In genomic region chr3:176663819-176664218, GRCh38 we compare ENCODE assay signal across 9 cellular contexts.
DNase-seq lines count a peak whose midpoint lies in the region; TF ChIP-seq lines count a peak whose summit lies in the region.
"Had no signal": no experiment of that assay in that cellular context is flagged by ENCODE, and none has a peak within 500 bp of the region (broad histone marks: within the 10 kb centered on the region; RNA-seq: fewer than 3 reads in every experiment).

No MANE protein-coding gene starts in this region.

- no peak overlapping the region for H3K9ac ChIP-seq in fibroblast of lung (ENCODE audit: insufficient read depth, low read length)

- H3K4me3 ChIP-seq in fibroblast of lung (replicated peaks in 1 of 4; ENCODE audit: control extremely low read depth in 1 of 4, insufficient read depth in 1 of 4, low read depth in 3 of 4, low read length in 4 of 4) = no peak overlapping the region
- no peak overlapping the region for H3K4me3 ChIP-seq in sigmoid colon

- no peak overlapping the region for H2AFZ ChIP-seq in fibroblast of lung (ENCODE audit: low read length)

- no peak overlapping the region for H3K27ac ChIP-seq in fibroblast of lung (ENCODE audit: insufficient read depth, low read length)
- no peak overlapping the region for H3K27ac ChIP-seq in sigmoid colon

- intact Hi-C loops in sigmoid colon (cut with DNase I) = loop anchor here (5.0 kb wide), 1 partner anchor 152 kb away; no protein-coding TSS in a partner anchor

- H3K9me3 ChIP-seq in fibroblast of lung (ENCODE audit: control insufficient read depth, insufficient read depth, low read depth, low read length) (no peaks in the 10 kb centered on the region), sigmoid colon (no peaks in the 10 kb centered on the region)

- no peak for TF ChIP-seq EP300 in sigmoid colon (IDR thresholded peaks at IDR 0.05)

- H3K79me2 ChIP-seq in fibroblast of lung (ENCODE audit: control insufficient read depth, insufficient read depth, low read length) = no peaks in the 10 kb centered on the region

- WGBS in sigmoid colon, 2 donors = 19 to 37% methylated on average over 5 of the region's 5 CpGs

- peak; percentile 25 for DNase-seq in DMS79 (lab: John Stamatoyannopoulos, UW)
- DNase-seq in RKO (ENCODE audit: low spot score) = peak; percentile 64
- DNase-seq in fibroblast of lung (ENCODE audit: low read depth in 2 of 2) = peak; percentile 76 to 85
- peak; percentile 36 for DNase-seq in putamen (ENCODE audit: low spot score)
- DNase-seq in activated T-cell treated with anti-CD3 and anti-CD28 coated beads, Interleukin-2, amount 50 U/mL, for 24 hours = no peak
- no peak for DNase-seq in sigmoid colon
- no peak for DNase-seq in GM19238 (ENCODE audit: insufficient read length, low spot score)

- TF ChIP-seq CTCF in LNCAP (IDR thresholded peaks at IDR 0.05) (peak; percentile 62), fibroblast of lung (conservative IDR thresholded peaks at IDR 0.05 in 1 of 2, IDR thresholded peaks at IDR 0.05 in 1 of 2; ENCODE audit: low read depth in 1 of 2, low read length in 2 of 2) (peak; percentile 19 to 38), sigmoid colon (IDR thresholded peaks at IDR 0.05) (peak in 2 of 4 experiments; percentile 12 to 28)

- no peaks in the 10 kb centered on the region for H4K20me1 ChIP-seq in fibroblast of lung (ENCODE audit: control insufficient read depth, extremely low read depth, insufficient read depth, low read length)

- H3K4me2 ChIP-seq in fibroblast of lung (ENCODE audit: extremely low read depth, insufficient read depth, low read length) = peak overlapping the region; percentile 40

- TF ChIP-seq POLR2A in sigmoid colon (IDR thresholded peaks at IDR 0.05) = no peak

- no peaks in the 10 kb centered on the region for H3K36me3 ChIP-seq in fibroblast of lung (ENCODE audit: control insufficient read depth, insufficient read depth, low read length)
- H3K36me3 ChIP-seq in sigmoid colon = no peaks in the 10 kb centered on the region

- no peaks in the 10 kb centered on the region for H3K4me1 Mint-ChIP-seq in activated T-cell treated with anti-CD3 and anti-CD28 coated beads, Interleukin-2, amount 50 U/mL, for 24 hours (ENCODE audit: low read depth)
- H3K4me1 Mint-ChIP-seq: memory B cell had no signal

- H3K27me3 Mint-ChIP-seq in activated T-cell treated with anti-CD3 and anti-CD28 coated beads, Interleukin-2, amount 50 U/mL, for 24 hours = no peaks in the 10 kb centered on the region
- H3K27me3 Mint-ChIP-seq: memory B cell had no signal

- no peaks in the 10 kb centered on the region for H3K27me3 ChIP-seq in fibroblast of lung (ENCODE audit: control insufficient read depth, insufficient read depth, low read length)
- H3K27me3 ChIP-seq in sigmoid colon = no peaks in the 10 kb centered on the region

- H3K4me3 Mint-ChIP-seq in activated T-cell treated with anti-CD3 and anti-CD28 coated beads, Interleukin-2, amount 50 U/mL, for 24 hours = no peak overlapping the region
- H3K4me3 Mint-ChIP-seq: memory B cell had no signal

- H3K4me1 ChIP-seq in fibroblast of lung (ENCODE audit: control insufficient read depth, extremely low read depth, insufficient read depth, low read length) (peaks cover 2% of the 10 kb centered on the region), sigmoid colon (peaks cover 0 to 20% (median 14%) of the 10 kb centered on the region in 4 donors)

- peaks cover 5% of the 10 kb centered on the region for H3K9me3 Mint-ChIP-seq in activated T-cell treated with anti-CD3 and anti-CD28 coated beads, Interleukin-2, amount 50 U/mL, for 24 hours

- H3K27ac Mint-ChIP-seq in activated T-cell treated with anti-CD3 and anti-CD28 coated beads, Interleukin-2, amount 50 U/mL, for 24 hours = no peak overlapping the region
- H3K27ac Mint-ChIP-seq: memory B cell had no signal

- no peaks in the 10 kb centered on the region for H3K36me3 Mint-ChIP-seq in activated T-cell treated with anti-CD3 and anti-CD28 coated beads, Interleukin-2, amount 50 U/mL, for 24 hours (ENCODE audit: low read depth)
- H3K36me3 Mint-ChIP-seq: memory B cell had no signal

Comparison
In these comparisons a context has a peak if more than half of its experiments do, and no peak if none do; other contexts are left out.
1. DNase-seq: peak in DMS79 (single experiment), RKO (single experiment), fibroblast of lung (2 of 2) and putamen (single experiment); none in activated T-cell treated with anti-CD3 and anti-CD28 coated beads, Interleukin-2, amount 50 U/mL, for 24 hours (single experiment), sigmoid colon (single experiment) and GM19238 (single experiment).